In the genomic region with DNA sequence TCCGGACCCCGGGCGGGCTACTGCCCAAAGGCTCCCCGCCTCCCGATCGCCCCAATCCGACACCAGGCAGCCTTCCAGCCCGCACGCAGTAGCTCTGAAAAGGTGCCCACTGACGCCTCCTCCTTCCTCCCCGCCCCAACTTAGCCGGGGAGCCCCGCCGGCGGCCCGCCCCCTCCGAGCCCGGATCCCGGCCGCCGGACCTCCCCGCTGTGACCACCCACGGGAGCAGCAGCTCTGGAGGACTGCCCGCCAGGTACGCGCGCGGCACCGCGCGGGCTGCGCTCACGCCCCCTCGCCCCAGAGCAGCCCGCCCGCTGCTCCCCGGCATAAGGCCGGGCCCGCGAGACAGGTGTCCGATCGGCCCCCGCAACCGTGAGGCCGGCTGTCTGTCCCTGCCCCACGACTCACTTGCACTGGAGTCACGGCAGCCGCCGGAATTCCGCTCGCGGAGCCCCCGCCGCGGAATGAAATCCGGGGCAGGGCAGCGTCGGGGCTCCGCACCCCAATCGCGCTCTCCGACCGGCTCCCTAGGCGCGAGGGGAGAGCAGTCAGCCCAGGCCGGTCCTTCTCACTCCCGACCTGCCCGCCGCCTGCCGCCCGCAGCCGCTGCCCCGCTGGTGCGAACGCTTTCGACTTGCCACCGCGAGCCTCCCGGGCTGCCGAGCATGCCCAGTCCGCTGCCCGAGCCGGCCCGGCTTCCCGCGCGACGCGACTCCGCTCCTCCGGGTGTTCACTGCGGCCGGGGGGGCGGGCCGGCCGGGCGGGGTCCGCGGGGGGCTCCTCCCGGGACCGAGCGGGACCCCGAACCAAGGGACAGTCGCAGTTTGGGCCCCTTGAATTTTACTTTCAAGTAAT, we compare ENCODE assay signal across 8 cellular contexts. TPM values are rescaled to one million over a fixed set of nuclear protein-coding genes. Genes with fewer than 3 reads are reported as not detected.
DNase-seq lines count a peak whose midpoint lies in the region; ATAC-seq, FAIRE-seq and TF ChIP-seq lines count a peak whose summit lies in the region.

A gene (minus strand): TSS at position 658 of the 855 bp plus-strand sequence. CDS start 279,842 bp downstream, outside the sequence.

- CTCF ChIA-PET in activated CD8-positive, alpha-beta memory T cell treated with anti-CD3 and anti-CD28 coated beads, Interleukin-2, amount 10 ng/mL, durations not matched to agents 7 days and 5 days (lab: Charles Lee) = interaction anchor here (0.7 to 3.4 kb wide), 11 partner anchors 11 to 227 kb away, joined by 3 to 21 read pairs (median 5); no protein-coding TSS in a partner anchor
- CTCF ChIA-PET in H1 (lab: Charles Lee; ENCODE audit: partially characterized antibody) = interaction anchor here (1.4 to 3.2 kb wide), 5 partner anchors 11 to 71 kb away, joined by 3 to 19 read pairs (median 15); no protein-coding TSS in a partner anchor

- H4K91ac ChIP-seq in H1 (replicated peaks; ENCODE audit: insufficient read length, low read length) (peak within 1 kb of the TSS; percentile 97), mesenchymal stem cell (ENCODE audit: low read length) (peak within 1 kb of the TSS; percentile 95)

- peak within 1 kb of the TSS; percentile 91 to 94 (median 92) for H3K9ac ChIP-seq in H1 (replicated peaks in 1 of 4; ENCODE audit: extremely low read depth in 1 of 4, low read depth in 3 of 4, low read length in 3 of 4)
- H3K9ac ChIP-seq in mesenchymal stem cell (ENCODE audit: low read length) = peak within 1 kb of the TSS; percentile 99

- H3K79me1 ChIP-seq in H1 (ENCODE audit: low read depth, low read length) (peaks cover 2% of the 10 kb centered on the region; the same call in 1 of the 2 replicates), mesenchymal stem cell (replicated peaks; ENCODE audit: low read length, poor library complexity, severe bottlenecking) (peaks cover 21% of the 10 kb centered on the region)

- H3K23me2 ChIP-seq in H1 (ENCODE audit: low read depth, low read length) = peaks cover 17% of the 10 kb centered on the region

- H2BK15ac ChIP-seq in H1 (ENCODE audit: low read length) (peak within 1 kb of the TSS; percentile 97; the same call in 1 of the 2 replicates), mesenchymal stem cell (ENCODE audit: low read depth, poor library complexity, severe bottlenecking) (peak within 1 kb of the TSS; percentile 92)

- H2AK5ac ChIP-seq in H1 (ENCODE audit: low read depth, low read length) = no peak within 1 kb of the TSS
- no peak within 1 kb of the TSS for H2AK5ac ChIP-seq in mesenchymal stem cell (ENCODE audit: low read length, severe bottlenecking)

- H3K4me1 Mint-ChIP-seq in activated CD8-positive, alpha-beta memory T cell treated with anti-CD3 and anti-CD28 coated beads, Interleukin-2, amount 10 ng/mL, durations not matched to agents 7 days and 5 days = peaks cover 37% of the 10 kb centered on the region

- H3K27me3 ChIP-seq in H1 (replicated peaks in 1 of 4; ENCODE audit: control insufficient read depth in 3 of 4, extremely low read depth in 1 of 4, insufficient read depth in 3 of 4, low read length in 3 of 4) (no peaks in the 10 kb centered on the region; a peak in 1 of 7 replicates), mesenchymal stem cell (ENCODE audit: control insufficient read depth in 1 of 2, insufficient read depth in 1 of 2, low read length in 2 of 2) (no peaks in the 10 kb centered on the region)

- DNase-seq in AG20443 (ENCODE audit: low spot score) (peak; percentile 97), NCI-H82 treated with DMSO at 0.1 percent for 48 hours (lab: John Stamatoyannopoulos, UW; ENCODE audit: unreplicated experiment) (peak; percentile 18), H1 (ENCODE audit: low read depth in 1 of 2, low spot score in 2 of 2) (peak; percentile 44 to 84), mesenchymal stem cell (peak; percentile 87)
- peak; percentile 87 for DNase-seq in activated CD8-positive, alpha-beta memory T cell treated with anti-CD3 and anti-CD28 coated beads, Interleukin-2, amount 10 ng/mL, durations not matched to agents 7 days and 5 days
- DNase-seq in stimulated activated CD8-positive, alpha-beta memory T cell treated with anti-CD3 and anti-CD28 coated beads, Interleukin-12 subunit alpha, Interleukin-12 subunit beta, amount 100 ng/mL, for 4 hours (ENCODE audit: low read depth) = peak; percentile 72

- H2AFZ ChIP-seq in H1 (ENCODE audit: low read length) (peak within 1 kb of the TSS; percentile 60), mesenchymal stem cell (ENCODE audit: low read depth, low read length) (peak within 1 kb of the TSS; percentile 66)

- peaks cover 12% of the 10 kb centered on the region for H3K27me3 Mint-ChIP-seq in activated CD8-positive, alpha-beta memory T cell treated with anti-CD3 and anti-CD28 coated beads, Interleukin-2, amount 10 ng/mL, durations not matched to agents 7 days and 5 days

- no peak within 1 kb of the TSS for H2BK120ac ChIP-seq in H1 (replicated peaks; ENCODE audit: low read depth, low read length)
- H2BK120ac ChIP-seq in mesenchymal stem cell (ENCODE audit: low read depth, low read length) = peak within 1 kb of the TSS; percentile 90

- H3K27ac ChIP-seq in H1 (ENCODE audit: low read depth, low read length) (peak within 1 kb of the TSS; percentile 97), mesenchymal stem cell (ENCODE audit: low read length, poor library complexity, severe bottlenecking) (peak within 1 kb of the TSS; percentile 89)

- no peaks in the 10 kb centered on the region for H3K9me3 Mint-ChIP-seq in activated CD8-positive, alpha-beta memory T cell treated with anti-CD3 and anti-CD28 coated beads, Interleukin-2, amount 10 ng/mL, durations not matched to agents 7 days and 5 days (ENCODE audit: low read depth)

- no peak for TF ChIP-seq POLR2A in H1 (IDR thresholded peaks at IDR 0.05; ENCODE audit: control extremely low read depth in 1 of 2, low read depth in 2 of 2, low read length in 2 of 2)

- H3K18ac ChIP-seq in H1 (ENCODE audit: extremely low read depth, low read length) (peak within 1 kb of the TSS; percentile 98), mesenchymal stem cell (ENCODE audit: low read depth in 1 of 2, low read length in 2 of 2) (peak within 1 kb of the TSS; percentile 96 to 100)

- no peak for FAIRE-seq in H1 (lab: Jason Lieb, UNC)

- H3K56ac ChIP-seq in H1 (replicated peaks; ENCODE audit: insufficient read length, low read depth, low read length) = peak within 1 kb of the TSS; percentile 93

- WGBS in H1 (ENCODE audit: extremely low coverage in 1 of 2, insufficient coverage in 1 of 2, insufficient read length in 1 of 2, insufficient replicate concordance in 2 of 2, low coverage in 1 of 2, low lambda C conversion rate in 2 of 2, missing lambda C conversion rate in 1 of 2), 2 experiments = 0% methylated on average over 62 of the region's 104 CpGs; no CpG with 5 or more reads in 1 of the 2 experiments
- 1% methylated on average over 98 of the region's 104 CpGs for WGBS in mesenchymal stem cell

- peak within 1 kb of the TSS; percentile 95 for H3K4me3 Mint-ChIP-seq in activated CD8-positive, alpha-beta memory T cell treated with anti-CD3 and anti-CD28 coated beads, Interleukin-2, amount 10 ng/mL, durations not matched to agents 7 days and 5 days

- POLR2A ChIA-PET in H1 (lab: Charles Lee; ENCODE audit: partially characterized antibody) = interaction anchor here (1.2 to 2.5 kb wide), 8 partner anchors 13 to 56 kb away, joined by 3 to 21 read pairs (median 4); no protein-coding TSS in a partner anchor

- H3K79me2 ChIP-seq in H1 (ENCODE audit: control insufficient read depth in 1 of 2, insufficient read depth in 2 of 2, low read length in 2 of 2) = peaks cover 0 to 35% of the 10 kb centered on the region in 2 experiments; a peak in 2 of 4 replicates

- peak in 1 of 2 experiments; percentile 9; a peak in 1 of 4 replicates for TF ChIP-seq RAD21 in H1 (IDR thresholded peaks at IDR 0.05 in 1 of 2, conservative IDR thresholded peaks at IDR 0.05 in 1 of 2; ENCODE audit: low read depth in 2 of 2, low read length in 2 of 2)

- no peak for TF ChIP-seq EP300 in H1 (IDR thresholded peaks at IDR 0.05; ENCODE audit: borderline replicate concordance in 1 of 2, low read depth in 2 of 2, low read length in 2 of 2)

- no peak within 1 kb of the TSS for H2BK20ac ChIP-seq in H1 (ENCODE audit: low read length)

- H2BK12ac ChIP-seq in H1 (ENCODE audit: low read depth, low read length) (no peak within 1 kb of the TSS; the same call in 1 of the 2 replicates), mesenchymal stem cell (ENCODE audit: low read length in 2 of 2) (peak within 1 kb of the TSS in 1 of 2 experiments; percentile 97)

- H3K36me3 ChIP-seq in H1 (ENCODE audit: control insufficient read depth in 2 of 4, insufficient read depth in 4 of 4, low read length in 3 of 4) = no peaks in the 10 kb centered on the region
- H3K36me3 ChIP-seq in mesenchymal stem cell (ENCODE audit: control insufficient read depth in 1 of 2, insufficient read depth in 2 of 2, low read depth in 1 of 2, low read length in 2 of 2) = peaks cover 0 to 8% of the 10 kb centered on the region in 2 experiments

- no peak within 1 kb of the TSS for H3K14ac ChIP-seq in H1 (ENCODE audit: insufficient read length)
- peak within 1 kb of the TSS in 1 of 2 experiments; percentile 98 for H3K14ac ChIP-seq in mesenchymal stem cell (ENCODE audit: low read length in 2 of 2)

- no peak within 1 kb of the TSS for H3K23ac ChIP-seq in H1 (ENCODE audit: insufficient read length)
- H3K23ac ChIP-seq in mesenchymal stem cell (ENCODE audit: low read length in 2 of 2) = peak within 1 kb of the TSS in 1 of 2 experiments; percentile 46

- H2BK5ac ChIP-seq in H1 (ENCODE audit: low read depth, low read length) (peak within 1 kb of the TSS; percentile 96), mesenchymal stem cell (ENCODE audit: low read depth, low read length, poor library complexity, severe bottlenecking) (peak within 1 kb of the TSS; percentile 92)

- peaks cover 2 to 10% of the 10 kb centered on the region in 2 experiments for H4K20me1 ChIP-seq in H1 (replicated peaks in 1 of 2; ENCODE audit: control insufficient read depth in 1 of 2, insufficient read depth in 2 of 2, low read length in 2 of 2)

- H3K36me3 Mint-ChIP-seq in activated CD8-positive, alpha-beta memory T cell treated with anti-CD3 and anti-CD28 coated beads, Interleukin-2, amount 10 ng/mL, durations not matched to agents 7 days and 5 days = peaks cover 11% of the 10 kb centered on the region

- H3K4me2 ChIP-seq in H1 (ENCODE audit: insufficient read depth in 1 of 2, low read depth in 2 of 2, low read length in 2 of 2) (peak within 1 kb of the TSS; percentile 88 to 100), mesenchymal stem cell (ENCODE audit: low read length, poor library complexity, severe bottlenecking) (peak within 1 kb of the TSS; percentile 99)

- H3K27ac Mint-ChIP-seq in activated CD8-positive, alpha-beta memory T cell treated with anti-CD3 and anti-CD28 coated beads, Interleukin-2, amount 10 ng/mL, durations not matched to agents 7 days and 5 days = peak within 1 kb of the TSS; percentile 96

- peak within 1 kb of the TSS; percentile 65 to 88 (median 76) for H3K4me3 ChIP-seq in H1 (ENCODE audit: extremely low read depth in 1 of 4, insufficient read depth in 2 of 4, low read depth in 3 of 4, low read length in 4 of 4)
- peak within 1 kb of the TSS; percentile 92 for H3K4me3 ChIP-seq in mesenchymal stem cell (ENCODE audit: insufficient read depth in 1 of 2, low read depth in 1 of 2, low read length in 2 of 2)

- H4K5ac ChIP-seq in H1 (ENCODE audit: insufficient read length, low read depth, low read length) = peak within 1 kb of the TSS; percentile 98

- H3K4ac ChIP-seq in H1 (replicated peaks; ENCODE audit: insufficient read length, low read depth, low read length) (no peak within 1 kb of the TSS), mesenchymal stem cell (ENCODE audit: low read depth in 1 of 2, low read length in 2 of 2) (peak within 1 kb of the TSS; percentile 83 to 93)

- TF ChIP-seq CTCF in H1 (IDR thresholded peaks at IDR 0.05; ENCODE audit: control extremely low read depth in 1 of 3, insufficient read depth in 1 of 3, low read depth in 1 of 3, low read length in 3 of 3) = no peak

- ATAC-seq in GM19025 (IDR thresholded peaks at IDR 0.05; ENCODE audit: low read depth, unreplicated experiment) = peak; percentile 26
- peak; percentile 30 for ATAC-seq in HG03196 (IDR thresholded peaks at IDR 0.05; ENCODE audit: unreplicated experiment)
- ATAC-seq in activated CD8-positive, alpha-beta memory T cell treated with anti-CD3 and anti-CD28 coated beads, Interleukin-2, amount 10 ng/mL, durations not matched to agents 7 days and 5 days = peak; percentile 58

- peak within 1 kb of the TSS; percentile 99 for H4K8ac ChIP-seq in H1 (ENCODE audit: extremely low read depth, insufficient read depth, low read length)
- peak within 1 kb of the TSS; percentile 98 for H4K8ac ChIP-seq in mesenchymal stem cell (ENCODE audit: low read length)

- H3K9me3 ChIP-seq in H1 (ENCODE audit: insufficient read depth in 2 of 2, low read depth in 1 of 2, low read length in 1 of 2) = no peaks in the 10 kb centered on the region
- H3K9me3 ChIP-seq in mesenchymal stem cell (ENCODE audit: control insufficient read depth, low read length) = no peaks in the 10 kb centered on the region

- H3K4me1 ChIP-seq in H1 (replicated peaks in 1 of 4; ENCODE audit: control insufficient read depth in 3 of 4, insufficient read depth in 4 of 4, low read length in 3 of 4) = peaks cover 10 to 26% (median 17%) of the 10 kb centered on the region in 4 experiments
- H3K4me1 ChIP-seq in mesenchymal stem cell (ENCODE audit: control insufficient read depth, insufficient read depth, low read depth, low read length) = peaks cover 4% of the 10 kb centered on the region

RNA-seq across cellular contexts. Expression of the gene that starts here (rescaled TPM):
- total RNA-seq in activated CD8-positive, alpha-beta memory T cell treated with anti-CD3 and anti-CD28 coated beads, Interleukin-2, amount 10 ng/mL, durations not matched to agents 7 days and 5 days = 10 to 100 TPM; 37.0 to 38.4 TPM
- 12.7 and 15.6 TPM in 2 replicates for total RNA-seq in H1 (2021; fragmentation: NEBNext Ultra II Directional; extraction: Animal tissue kit (Norgen Biotek cat#: 25700))
- 4.8 and 6.0 TPM in 2 replicates for polyA plus RNA-seq in H1 (2011; rRNA removed)
- polyA plus RNA-seq in H1 (2011; cell fraction: cytosol; rRNA removed) = 6.7 TPM
- polyA plus RNA-seq in H1 (2011; cell fraction: nucleus; rRNA removed) = 12.3 TPM
- 9.0 to 10.5 TPM (median 10.5 TPM) in 4 replicates for polyA plus RNA-seq in H1 (2012, experiment 1 of 2)
- polyA plus RNA-seq in H1 (2012, experiment 2 of 2) = 1.3 TPM
- polyA plus RNA-seq in H1 (2013, experiment 1 of 2) = 8.1 TPM
- polyA plus RNA-seq in H1 (2013, experiment 2 of 2) = 8.7 TPM
- 14.5 and 14.8 TPM in 2 replicates for polyA minus RNA-seq in H1 (2011; rRNA and poly(A)+ RNA removed)
- 14.5 TPM for polyA minus RNA-seq in H1 (2011; cell fraction: cytosol; rRNA and poly(A)+ RNA removed)
- 58.9 TPM for polyA minus RNA-seq in H1 (2011; cell fraction: nucleus; rRNA and poly(A)+ RNA removed)
- polyA plus RNA-seq in mesenchymal stem cell (2013, experiment 1 of 2) = 5.5 TPM
- polyA plus RNA-seq in mesenchymal stem cell (2013, experiment 2 of 2) = 5.6 TPM

Comparison
In these comparisons a context has a peak if more than half of its experiments do, and no peak if none do; other contexts are left out.
1. Peak in every context shown above with its lines: DNase-seq, ATAC-seq, H3K4me3 ChIP-seq and H3K27ac ChIP-seq.
2. DNase-seq: peak in every context shown above with its lines; median percentile 97 in AG20443; 87 in activated CD8-positive, alpha-beta memory T cell treated with anti-CD3 and anti-CD28 coated beads, Interleukin-2, amount 10 ng/mL, durations not matched to agents 7 days and 5 days; 87 in mesenchymal stem cell; 72 in stimulated activated CD8-positive, alpha-beta memory T cell treated with anti-CD3 and anti-CD28 coated beads, Interleukin-12 subunit alpha, Interleukin-12 subunit beta, amount 100 ng/mL, for 4 hours; 64 in H1; 18 in NCI-H82 treated with DMSO at 0.1 percent for 48 hours.